In genomic region chr12:3631272-3631637, GRCh38 we compare ENCODE assay signal across 17 cellular contexts.
A peak's percentile ranks its signal among the peaks of the same experiment; 100 is the strongest.
DNase-seq lines count a peak whose midpoint lies in the region; ATAC-seq and TF ChIP-seq lines count a peak whose summit lies in the region.
"Had no signal": no experiment of that assay in that cellular context is flagged by ENCODE, and none has a peak within 500 bp of the region (broad histone marks: within the 10 kb centered on the region; RNA-seq: fewer than 3 reads in every experiment).

No MANE protein-coding gene starts in this region.

- no peak overlapping the region for H3K4me3 ChIP-seq in BLaER1
- H3K4me3 ChIP-seq in HEK293 (ENCODE audit: low read depth, low read length), result no peak overlapping the region
- no peak overlapping the region for H3K4me3 ChIP-seq in neuronal stem cell (ENCODE audit: low read length in 2 of 2)
- no peak overlapping the region for H3K4me3 ChIP-seq in left ventricle myocardium inferior
- H3K4me3 ChIP-seq in CD4-positive, alpha-beta memory T cell (ENCODE audit: low read length in 2 of 2), result no peak overlapping the region
- H3K4me3 ChIP-seq: GM23338 had no signal

- H3K9ac ChIP-seq in BLaER1 (peak overlapping the region; percentile 57; the same call in 1 of the 2 replicates), neuronal stem cell (ENCODE audit: low read depth, low read length, poor library complexity) (no peak overlapping the region)

- H2AFZ ChIP-seq in neuronal stem cell (ENCODE audit: low read length), result no peak overlapping the region
- H2AFZ ChIP-seq: GM23338 had no signal

- H3K9me3 Mint-ChIP-seq in activated CD8-positive, alpha-beta memory T cell treated with anti-CD3 and anti-CD28 coated beads, Interleukin-2, amount 10 ng/mL, durations not matched to agents 7 days and 5 days (ENCODE audit: low read depth), result no peaks in the 10 kb centered on the region
- no peaks in the 10 kb centered on the region for H3K9me3 Mint-ChIP-seq in CD4-positive, alpha-beta memory T cell
- H3K9me3 Mint-ChIP-seq: GM23338, HFFc6, IgD-negative memory B cell had no signal

- intact Hi-C loops in left ventricle myocardium inferior (cut with micrococcal nuclease), result no loop called here
- intact Hi-C loops in CD4-positive, alpha-beta memory T cell (cut with micrococcal nuclease), result no loop called here

- H3K27ac ChIP-seq in BLaER1 (peak overlapping the region; percentile 88), HEK293 (ENCODE audit: extremely low read depth, low read depth, low read length) (no peak overlapping the region), neuronal stem cell (replicated peaks; ENCODE audit: low read length) (no peak overlapping the region), left ventricle myocardium inferior (replicated peaks) (no peak overlapping the region)
- H3K27ac ChIP-seq in CD4-positive, alpha-beta memory T cell (ENCODE audit: low read depth, low read length), result no peak overlapping the region

- H2BK120ac ChIP-seq in neuronal stem cell (ENCODE audit: low read depth, low read length), result no peak overlapping the region

- peak overlapping the region; percentile 84 for H3K27ac Mint-ChIP-seq in activated CD8-positive, alpha-beta memory T cell treated with anti-CD3 and anti-CD28 coated beads, Interleukin-2, amount 10 ng/mL, durations not matched to agents 7 days and 5 days
- peak overlapping the region in 2 of 7 donors; percentile 8 to 25 for H3K27ac Mint-ChIP-seq in CD4-positive, alpha-beta memory T cell
- H3K27ac Mint-ChIP-seq: GM23338, HFFc6 had no signal

- H3K36me3 ChIP-seq in BLaER1 (peaks cover 66% of the 10 kb centered on the region), HEK293 (ENCODE audit: control insufficient read depth in 2 of 2, insufficient read depth in 1 of 2, low read length in 2 of 2) (no peaks in the 10 kb centered on the region), neuronal stem cell (replicated peaks in 1 of 2; ENCODE audit: control insufficient read depth in 2 of 2, insufficient read depth in 2 of 2, low read length in 2 of 2) (no peaks in the 10 kb centered on the region), left ventricle myocardium inferior (no peaks in the 10 kb centered on the region)
- H3K36me3 ChIP-seq in CD4-positive, alpha-beta memory T cell (ENCODE audit: insufficient read depth, low read length), result peaks cover 51% of the 10 kb centered on the region

- H3K4me1 Mint-ChIP-seq in activated CD8-positive, alpha-beta memory T cell treated with anti-CD3 and anti-CD28 coated beads, Interleukin-2, amount 10 ng/mL, durations not matched to agents 7 days and 5 days, result peaks cover 26% of the 10 kb centered on the region
- peaks cover 0 to 1% (median 0%) of the 10 kb centered on the region in 4 donors for H3K4me1 Mint-ChIP-seq in CD4-positive, alpha-beta memory T cell
- H3K4me1 Mint-ChIP-seq: IgD-negative memory B cell had no signal

- H3K9me3 ChIP-seq in BLaER1 (no peaks in the 10 kb centered on the region), HEK293 (ENCODE audit: control insufficient read depth, insufficient read depth, low read depth, low read length) (no peaks in the 10 kb centered on the region), neuronal stem cell (replicated peaks in 1 of 2; ENCODE audit: control insufficient read depth in 2 of 2, insufficient read depth in 1 of 2, low read depth in 1 of 2, low read length in 2 of 2) (no peaks in the 10 kb centered on the region), left ventricle myocardium inferior (replicated peaks) (no peaks in the 10 kb centered on the region)
- H3K9me3 ChIP-seq in CD4-positive, alpha-beta memory T cell (ENCODE audit: control insufficient read depth in 1 of 2, low read length in 2 of 2), result no peaks in the 10 kb centered on the region
- H3K9me3 ChIP-seq: Caco-2 had no signal

- ATAC-seq in activated CD8-positive, alpha-beta memory T cell treated with anti-CD3 and anti-CD28 coated beads, Interleukin-2, amount 10 ng/mL, durations not matched to agents 7 days and 5 days, result no peak
- ATAC-seq: GM23338 had no signal

- no peak overlapping the region for H3K14ac ChIP-seq in neuronal stem cell (ENCODE audit: low read length)

- H3K27me3 ChIP-seq in BLaER1 (no peaks in the 10 kb centered on the region), neuronal stem cell (ENCODE audit: control insufficient read depth in 3 of 3, insufficient read depth in 3 of 3, low read depth in 1 of 3, low read length in 3 of 3) (no peaks in the 10 kb centered on the region), left ventricle myocardium inferior (ENCODE audit: low read depth) (no peaks in the 10 kb centered on the region)
- H3K27me3 ChIP-seq in CD4-positive, alpha-beta memory T cell (ENCODE audit: insufficient read depth, low read length), result no peaks in the 10 kb centered on the region

- H2BK15ac ChIP-seq in neuronal stem cell (ENCODE audit: low read length), result no peak overlapping the region

- no peak overlapping the region for H2AK5ac ChIP-seq in neuronal stem cell (ENCODE audit: low read depth, low read length)

- peak overlapping the region; percentile 11 for H3K18ac ChIP-seq in neuronal stem cell (ENCODE audit: low read length)

- no peaks in the 10 kb centered on the region for H3K27me3 Mint-ChIP-seq in activated CD8-positive, alpha-beta memory T cell treated with anti-CD3 and anti-CD28 coated beads, Interleukin-2, amount 10 ng/mL, durations not matched to agents 7 days and 5 days
- H3K27me3 Mint-ChIP-seq in CD4-positive, alpha-beta memory T cell, result no peaks in the 10 kb centered on the region
- H3K27me3 Mint-ChIP-seq: CD4-positive, CD25-positive, alpha-beta regulatory T cell; IgD-negative memory B cell had no signal

- H4K20me1 ChIP-seq in BLaER1, result no peaks in the 10 kb centered on the region

- no peak overlapping the region for H2BK12ac ChIP-seq in neuronal stem cell (ENCODE audit: low read length)

- H3K79me1 ChIP-seq in neuronal stem cell (ENCODE audit: low read depth, low read length), result no peaks in the 10 kb centered on the region

- POLR2A ChIA-PET in HEK293 (lab: Yijun Ruan, JAX), result no interaction called here
- POLR2A ChIA-PET in CD4-positive, alpha-beta memory T cell (lab: Charles Lee; ENCODE audit: partially characterized antibody), result no interaction called here

- WGBS in neuronal stem cell (ENCODE audit: extremely low coverage in 2 of 2, insufficient read length in 2 of 2, insufficient replicate concordance in 1 of 2), 2 donors, result no CpG with 5 or more reads among the region's 7 CpGs

- H3K4me1 ChIP-seq in BLaER1 (peaks cover 65% of the 10 kb centered on the region), HEK293 (ENCODE audit: control insufficient read depth, insufficient read depth, low read length) (no peaks in the 10 kb centered on the region), neuronal stem cell (ENCODE audit: control insufficient read depth in 2 of 2, insufficient read depth in 1 of 2, low read depth in 1 of 2, low read length in 2 of 2) (peaks cover 2 to 5% of the 10 kb centered on the region in 2 donors), left ventricle myocardium inferior (peaks cover 9% of the 10 kb centered on the region)
- H3K4me1 ChIP-seq in CD4-positive, alpha-beta memory T cell (ENCODE audit: insufficient read depth, low read length), result no peaks in the 10 kb centered on the region
- H3K4me1 ChIP-seq: Caco-2 had no signal

- H3K36me3 Mint-ChIP-seq in activated CD8-positive, alpha-beta memory T cell treated with anti-CD3 and anti-CD28 coated beads, Interleukin-2, amount 10 ng/mL, durations not matched to agents 7 days and 5 days, result peaks cover 34% of the 10 kb centered on the region
- peaks cover 65 to 76% of the 10 kb centered on the region in 2 donors for H3K36me3 Mint-ChIP-seq in CD4-positive, alpha-beta memory T cell

- DNase-seq in activated CD8-positive, alpha-beta memory T cell treated with anti-CD3 and anti-CD28 coated beads, Interleukin-2, amount 10 ng/mL, durations not matched to agents 7 days and 5 days, result no peak
- no peak for DNase-seq in activated CD8-positive, alpha-beta memory T cell treated with anti-CD3 and anti-CD28 coated beads for 24 hours
- DNase-seq in neuronal stem cell (ENCODE audit: low spot score), result no peak
- DNase-seq in left ventricle myocardium inferior, result no peak
- no peak for DNase-seq in SW480 (ENCODE audit: low spot score)
- no peak for DNase-seq in CD4-positive, alpha-beta memory T cell
- DNase-seq: 8988T; C1 segment of cervical spinal cord; Caco-2; CD4-positive, CD25-positive, alpha-beta regulatory T cell; GDM1; HCEC 1CT; HFFc6 had no signal

- TF ChIP-seq CTCF in HEK293 (tag by site-specific recombination; IDR thresholded peaks at IDR 0.05) (no peak), left ventricle myocardium inferior (IDR thresholded peaks at IDR 0.05; ENCODE audit: borderline replicate concordance) (no peak)

- H2BK5ac ChIP-seq in neuronal stem cell (ENCODE audit: low read length), result no peak overlapping the region

- CTCF ChIA-PET in activated CD8-positive, alpha-beta memory T cell treated with anti-CD3 and anti-CD28 coated beads, Interleukin-2, amount 10 ng/mL, durations not matched to agents 7 days and 5 days (lab: Charles Lee), result no interaction called here
- CTCF ChIA-PET in HEK293 (lab: Yijun Ruan, JAX), result interaction anchor here (0.8 kb wide), 1 partner anchor 173 kb away, joined by 3 read pairs; no protein-coding TSS in a partner anchor
- CTCF ChIA-PET in CD4-positive, alpha-beta memory T cell (lab: Charles Lee; ENCODE audit: partially characterized antibody), result no interaction called here

- H3K4me3 Mint-ChIP-seq in activated CD8-positive, alpha-beta memory T cell treated with anti-CD3 and anti-CD28 coated beads, Interleukin-2, amount 10 ng/mL, durations not matched to agents 7 days and 5 days, result no peak overlapping the region
- no peak overlapping the region for H3K4me3 Mint-ChIP-seq in CD4-positive, alpha-beta memory T cell
- H3K4me3 Mint-ChIP-seq: CD4-positive, CD25-positive, alpha-beta regulatory T cell; GM23338; HFFc6; IgD-negative memory B cell had no signal

- no peak overlapping the region for H4K91ac ChIP-seq in neuronal stem cell (ENCODE audit: low read depth, low read length, poor library complexity)

- no peak overlapping the region for H4K8ac ChIP-seq in neuronal stem cell (ENCODE audit: low read depth, low read length)

- H3K23ac ChIP-seq in neuronal stem cell (ENCODE audit: low read depth, low read length, poor library complexity), result no peak overlapping the region

- no peak overlapping the region for H3K4ac ChIP-seq in neuronal stem cell (ENCODE audit: low read length)

- H3K4me2 ChIP-seq in BLaER1 (peak overlapping the region; percentile 82), neuronal stem cell (ENCODE audit: insufficient read depth, low read length, poor library complexity, severe bottlenecking) (no peak overlapping the region)
- H3K4me2 ChIP-seq: GM23338 had no signal

TF ChIP-seq in HEK293, 187 proteins besides CTCF, POLR2A, EP300 and RAD21:
- TF ChIP-seq ZNF426 (tag by site-specific recombination; IDR thresholded peaks at IDR 0.05) (no peak), GLIS1 (tag by site-specific recombination; IDR thresholded peaks at IDR 0.05) (peak; percentile 54; the same call in 1 of the 2 replicates)
